ENCODE assay signal across 16 cellular contexts in genomic region chr18:63779386-63779785, GRCh38. TPM values are rescaled to one million over a fixed set of nuclear protein-coding genes. Genes with fewer than 3 reads are reported as not detected.
DNase-seq lines count a peak whose midpoint lies in the region; ATAC-seq and TF ChIP-seq lines count a peak whose summit lies in the region.
"Had no signal": no experiment of that assay in that cellular context is flagged by ENCODE, and none has a peak within 500 bp of the region (broad histone marks: within the 10 kb centered on the region; RNA-seq: fewer than 3 reads in every experiment).

No MANE protein-coding gene starts in this region.

- peak overlapping the region; percentile 51 to 84; a peak in 2 of 4 replicates for H3K27ac ChIP-seq in SK-N-SH (ENCODE audit: low read depth in 2 of 2, low read length in 1 of 2)
- H3K27ac ChIP-seq in PC-3 (ENCODE audit: low read length), result peak overlapping the region; percentile 97
- peak overlapping the region; percentile 68 for H3K27ac ChIP-seq in smooth muscle cell (ENCODE audit: low read depth)
- H3K27ac ChIP-seq in right lobe of liver, result no peak overlapping the region
- H3K27ac ChIP-seq: 22Rv1 had no signal

- intact Hi-C loops in PC-3 (cut with micrococcal nuclease), result loop anchor here (5.0 kb wide), 2 partner anchors 37 to 97 kb away; no protein-coding TSS in a partner anchor
- intact Hi-C loops in right lobe of liver (cut with DNase I), result no loop called here

- ATAC-seq in SK-N-SH treated with all-trans-retinoic acid at 6 μM for 48 hours (no peak), PC-3 (no peak), HG02970 (IDR thresholded peaks at IDR 0.05; ENCODE audit: low FRiP score, unreplicated experiment) (no peak), right lobe of liver (no peak)
- ATAC-seq: CD8-positive, alpha-beta T cell; HCT116 had no signal

- no peak for TF ChIP-seq EP300 in SK-N-SH (IDR thresholded peaks at IDR 0.05; ENCODE audit: borderline replicate concordance in 1 of 2, low read depth in 1 of 2, low read length in 1 of 2)

- peaks cover 33% of the 10 kb centered on the region for H3F3A ChIP-seq in SK-N-SH (replicated peaks; ENCODE audit: insufficient read depth)
- H3F3A ChIP-seq in PC-3 (ENCODE audit: low read length, unreplicated experiment), result peaks cover 5% of the 10 kb centered on the region
- no peaks in the 10 kb centered on the region for H3F3A ChIP-seq in smooth muscle cell (ENCODE audit: low read depth)

- no peak for DNase-seq in SK-N-SH
- DNase-seq in PC-3, result peak; percentile 58
- DNase-seq in epithelial cell of esophagus (ENCODE audit: low read depth), result peak; percentile 73
- DNase-seq in smooth muscle cell (lab: John Stamatoyannopoulos, UW; ENCODE audit: unreplicated experiment), result no peak
- DNase-seq in right lobe of liver, result no peak
- no peak for DNase-seq in NCI-H1694 (lab: John Stamatoyannopoulos, UW)
- DNase-seq: CD8-positive, alpha-beta T cell; COR-L47; DMS153; DMS79 treated with DMSO at 0.1 percent for 48 hours; GF-D8 had no signal

- H3K27me3 ChIP-seq in SK-N-SH (ENCODE audit: insufficient read depth) (no peaks in the 10 kb centered on the region), PC-3 (ENCODE audit: low read length) (no peaks in the 10 kb centered on the region), smooth muscle cell (ENCODE audit: low read depth) (no peaks in the 10 kb centered on the region), right lobe of liver (no peaks in the 10 kb centered on the region)

- POLR2A ChIA-PET in SK-N-SH (lab: Yijun Ruan, JAX) (no interaction called here), PC-3 (lab: Charles Lee; ENCODE audit: unreplicated experiment) (interaction anchor here (0.5 kb wide), 1 partner anchor 32 kb away, joined by 3 read pairs; no protein-coding TSS in a partner anchor)

- H3K4me3 ChIP-seq in SK-N-SH (ENCODE audit: low read depth in 2 of 2, low read length in 1 of 2) (peak overlapping the region; percentile 34 to 48; a peak in 2 of 4 replicates), PC-3 (ENCODE audit: low read length) (peak overlapping the region; percentile 51), epithelial cell of esophagus (ENCODE audit: low read length) (peak overlapping the region; percentile 39), smooth muscle cell (no peak overlapping the region), right lobe of liver (no peak overlapping the region)

- TF ChIP-seq POLR2A in right lobe of liver (IDR thresholded peaks at IDR 0.05), result no peak

- TF ChIP-seq RAD21 in SK-N-SH (IDR thresholded peaks at IDR 0.05; ENCODE audit: low read length), result no peak

- H3K4me1 ChIP-seq in SK-N-SH (ENCODE audit: control insufficient read depth in 1 of 2, insufficient read depth in 2 of 2, low read depth in 1 of 2, low read length in 1 of 2) (peaks cover 0 to 22% of the 10 kb centered on the region in 2 experiments; a peak in 3 of 4 replicates), PC-3 (ENCODE audit: insufficient read depth, low read length) (peaks cover 60% of the 10 kb centered on the region), smooth muscle cell (ENCODE audit: low read depth) (no peaks in the 10 kb centered on the region), right lobe of liver (no peaks in the 10 kb centered on the region)

- WGBS in SK-N-SH (ENCODE audit: low lambda C conversion rate), result 10% methylated on average over 1 of the region's 1 CpG
- 68% methylated on average over 1 of the region's 1 CpG for WGBS in smooth muscle cell (ENCODE audit: low lambda C conversion rate)
- 40% methylated on average over 1 of the region's 1 CpG for WGBS in right lobe of liver (ENCODE audit: insufficient coverage, low coverage, low lambda C conversion rate, missing lambda C conversion rate)

- CTCF ChIA-PET in SK-N-SH (lab: Yijun Ruan, JAX), result interaction anchor here (1.5 kb wide), 1 partner anchor 44 kb away, joined by 4 read pairs; no protein-coding TSS in a partner anchor
- CTCF ChIA-PET in PC-3 (lab: Charles Lee), result interaction anchor here (0.7 kb wide), 1 partner anchor 287 kb away, joined by 3 read pairs; no protein-coding TSS in a partner anchor

- peaks cover 53% of the 10 kb centered on the region for H3K79me2 ChIP-seq in SK-N-SH (ENCODE audit: insufficient read depth)
- H3K79me2 ChIP-seq in PC-3 (ENCODE audit: low read length), result peaks cover 59% of the 10 kb centered on the region
- H3K79me2 ChIP-seq in smooth muscle cell (ENCODE audit: low read depth), result no peaks in the 10 kb centered on the region

- H4K20me1 ChIP-seq in SK-N-SH (ENCODE audit: insufficient read depth) (no peaks in the 10 kb centered on the region), PC-3 (ENCODE audit: low read length) (no peaks in the 10 kb centered on the region), smooth muscle cell (ENCODE audit: low read depth) (no peaks in the 10 kb centered on the region)

- H3K9me3 ChIP-seq in SK-N-SH (no peaks in the 10 kb centered on the region), PC-3 (ENCODE audit: low read length) (no peaks in the 10 kb centered on the region), smooth muscle cell (replicated peaks; ENCODE audit: low read depth) (no peaks in the 10 kb centered on the region), right lobe of liver (no peaks in the 10 kb centered on the region)

- H2AFZ ChIP-seq in SK-N-SH (ENCODE audit: low read depth) (no peak overlapping the region), PC-3 (ENCODE audit: low read length) (no peak overlapping the region), smooth muscle cell (ENCODE audit: low read depth) (no peak overlapping the region)

- no peak for TF ChIP-seq CTCF in SK-N-SH (IDR thresholded peaks at IDR 0.05)
- no peak for TF ChIP-seq CTCF in PC-3 (conservative IDR thresholded peaks at IDR 0.05; ENCODE audit: low read depth, low read length)
- no peak for TF ChIP-seq CTCF in epithelial cell of esophagus (IDR thresholded peaks at IDR 0.05; ENCODE audit: insufficient read depth, low read depth, low read length, missing control alignments)
- no peak for TF ChIP-seq CTCF in smooth muscle cell (IDR thresholded peaks at IDR 0.05; ENCODE audit: borderline replicate concordance, insufficient read depth, poor library complexity, severe bottlenecking)
- no peak for TF ChIP-seq CTCF in right lobe of liver (IDR thresholded peaks at IDR 0.05)

- H3K9me2 ChIP-seq in SK-N-SH (no peaks in the 10 kb centered on the region), PC-3 (replicated peaks; ENCODE audit: low read length) (no peaks in the 10 kb centered on the region)

- no TSS peak for BruUV-seq in PC-3 (replicated peaks; lab: Mats Ljungman, UMichigan)

- H3K4me2 ChIP-seq in SK-N-SH (peak overlapping the region; percentile 77), PC-3 (ENCODE audit: low read length) (peak overlapping the region; percentile 73), smooth muscle cell (peak overlapping the region; percentile 23)

- H3K9ac ChIP-seq in SK-N-SH, result peak overlapping the region; percentile 19; the same call in 1 of the 2 replicates
- peak overlapping the region; percentile 74 for H3K9ac ChIP-seq in PC-3 (ENCODE audit: low read length)
- peak overlapping the region; percentile 20 for H3K9ac ChIP-seq in smooth muscle cell (ENCODE audit: low read depth)

- H3K36me3 ChIP-seq in SK-N-SH (replicated peaks in 1 of 2; ENCODE audit: control insufficient read depth in 1 of 2, insufficient read depth in 2 of 2, low read length in 1 of 2), result no peaks in the 10 kb centered on the region
- peaks cover 21% of the 10 kb centered on the region for H3K36me3 ChIP-seq in PC-3 (ENCODE audit: low read depth, low read length)
- H3K36me3 ChIP-seq in smooth muscle cell (ENCODE audit: low read depth), result no peaks in the 10 kb centered on the region
- no peaks in the 10 kb centered on the region for H3K36me3 ChIP-seq in right lobe of liver

TF ChIP-seq in SK-N-SH, 30 proteins besides CTCF, POLR2A, EP300 and RAD21 (continues in another document):
- no peak for TF ChIP-seq RXRA (IDR thresholded peaks at IDR 0.05; ENCODE audit: borderline replicate concordance, low read depth)
- TF ChIP-seq USF2 (IDR thresholded peaks at IDR 0.05; ENCODE audit: borderline replicate concordance, low read depth, low read length), result no peak

TF ChIP-seq in SK-N-SH treated with all-trans-retinoic acid at 6 μM for 48 hours, 23 proteins besides CTCF, POLR2A, EP300 and RAD21 (continues in another document):
- TF ChIP-seq RARB (CRISPR knock-in tag; IDR thresholded peaks at IDR 0.05) (no peak), ZC3H10 (CRISPR knock-in tag; IDR thresholded peaks at IDR 0.05) (no peak), CSRNP3 (CRISPR knock-in tag; IDR thresholded peaks at IDR 0.05) (no peak), SNAI2 (CRISPR knock-in tag; IDR thresholded peaks at IDR 0.05) (no peak), ESRRG (CRISPR knock-in tag; IDR thresholded peaks at IDR 0.05) (no peak), ARNTL (CRISPR knock-in tag; IDR thresholded peaks at IDR 0.05; ENCODE audit: borderline replicate concordance, low read depth) (no peak), POU6F1 (CRISPR knock-in tag; IDR thresholded peaks at IDR 0.05; ENCODE audit: borderline replicate concordance, low read depth) (no peak)

RNA-seq across cellular contexts. Expression of gene SERPINB7, which starts 4.2 kb away (rescaled TPM):
- polyA plus RNA-seq in SK-N-SH (2012; rRNA removed), result 99.5 and 170 TPM in 2 replicates
- 173 and 183 TPM in 2 replicates for polyA plus RNA-seq in SK-N-SH (2012; cell fraction: cytosol; rRNA removed)
- polyA plus RNA-seq in SK-N-SH (2012; cell fraction: nucleus; rRNA removed), result 26.3 and 90.4 TPM in 2 replicates
- total RNA-seq in PC-3 (2014; rRNA removed), result 71.9 and 74.5 TPM in 2 replicates
- total RNA-seq in smooth muscle cell, result 111 and 174 TPM in 2 replicates
- 18.4 and 30.0 TPM in 2 replicates for polyA plus RNA-seq in smooth muscle cell
- not detected for total RNA-seq in right lobe of liver
- total RNA-seq: CD8-positive, alpha-beta T cell had no signal
- polyA plus RNA-seq: CD14-positive monocyte had no signal

Comparison
In these comparisons a context has a peak if more than half of its experiments do, and no peak if none do; other contexts are left out.
1. DNase-seq: peak in PC-3 (single experiment) and epithelial cell of esophagus (single experiment); none in SK-N-SH (single experiment), smooth muscle cell (single experiment), right lobe of liver (0 of 3) and NCI-H1694 (single experiment).
2. H3K27ac ChIP-seq: peak in SK-N-SH (2 of 2), PC-3 (single experiment) and smooth muscle cell (single experiment); none in right lobe of liver (0 of 3).
3. H3K4me2 ChIP-seq: peak in every context shown above with its lines; median percentile 77 in SK-N-SH; 73 in PC-3; 23 in smooth muscle cell.
4. H3K4me3 ChIP-seq: peak in SK-N-SH (2 of 2), PC-3 (single experiment) and epithelial cell of esophagus (single experiment); none in smooth muscle cell (single experiment) and right lobe of liver (0 of 3).
5. H3K9ac ChIP-seq: peak in every context shown above with its lines; median percentile 74 in PC-3; 20 in smooth muscle cell; 19 in SK-N-SH.
6. RNA of gene SERPINB7, which starts 4.2 kb away (total RNA-seq): 111 to 174 TPM in smooth muscle cell and 71.9 to 74.5 TPM in PC-3; not detected in right lobe of liver; every median in the first group is over 10 times any median in the second.